ENCODE assay signal across 2 cellular contexts in the genomic region with DNA sequence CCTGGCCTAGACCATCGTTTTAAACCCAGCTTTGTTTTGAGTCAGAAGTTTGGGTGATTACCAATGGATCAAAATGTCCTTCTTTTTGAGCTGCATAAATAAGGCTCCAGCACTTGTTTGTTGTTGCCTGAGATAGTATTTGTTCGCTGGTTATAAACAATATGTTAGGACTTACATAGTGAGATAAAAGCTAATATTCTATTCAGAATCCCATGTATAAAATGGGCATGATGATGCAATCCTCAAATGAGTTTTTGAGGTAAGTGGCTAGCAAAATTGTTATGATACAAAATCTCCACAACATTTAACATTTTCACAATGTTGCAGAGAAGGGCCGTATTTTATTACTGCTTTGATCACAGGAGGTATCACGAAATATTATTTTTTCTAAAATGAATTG.
TF ChIP-seq lines count a peak whose summit lies in the region.

No MANE protein-coding gene starts in this region.

TF ChIP-seq in HepG2, 621 proteins besides CTCF, POLR2A, EP300 and RAD21:
- TF ChIP-seq, protein P1, sequence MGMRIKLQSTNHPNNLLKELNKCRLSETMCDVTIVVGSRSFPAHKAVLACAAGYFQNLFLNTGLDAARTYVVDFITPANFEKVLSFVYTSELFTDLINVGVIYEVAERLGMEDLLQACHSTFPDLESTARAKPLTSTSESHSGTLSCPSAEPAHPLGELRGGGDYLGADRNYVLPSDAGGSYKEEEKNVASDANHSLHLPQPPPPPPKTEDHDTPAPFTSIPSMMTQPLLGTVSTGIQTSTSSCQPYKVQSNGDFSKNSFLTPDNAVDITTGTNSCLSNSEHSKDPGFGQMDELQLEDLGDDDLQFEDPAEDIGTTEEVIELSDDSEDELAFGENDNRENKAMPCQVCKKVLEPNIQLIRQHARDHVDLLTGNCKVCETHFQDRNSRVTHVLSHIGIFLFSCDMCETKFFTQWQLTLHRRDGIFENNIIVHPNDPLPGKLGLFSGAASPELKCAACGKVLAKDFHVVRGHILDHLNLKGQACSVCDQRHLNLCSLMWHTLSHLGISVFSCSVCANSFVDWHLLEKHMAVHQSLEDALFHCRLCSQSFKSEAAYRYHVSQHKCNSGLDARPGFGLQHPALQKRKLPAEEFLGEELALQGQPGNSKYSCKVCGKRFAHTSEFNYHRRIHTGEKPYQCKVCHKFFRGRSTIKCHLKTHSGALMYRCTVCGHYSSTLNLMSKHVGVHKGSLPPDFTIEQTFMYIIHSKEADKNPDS (CRISPR knock-in tag; IDR thresholded peaks at IDR 0.05): no peak
- TF ChIP-seq ATF7 (IDR thresholded peaks at IDR 0.05) (peak; percentile 31; the same call in 1 of the 2 replicates), ATF7 (CRISPR knock-in tag; IDR thresholded peaks at IDR 0.05) (no peak), CEBPB (IDR thresholded peaks at IDR 0.05; ENCODE audit: borderline replicate concordance, low read depth, low read length) (peak; percentile 40; the same call in 1 of the 2 replicates), ZNF235 (CRISPR knock-in tag; IDR thresholded peaks at IDR 0.05; ENCODE audit: borderline replicate concordance) (no peak), ZNF234 (CRISPR knock-in tag; conservative IDR thresholded peaks at IDR 0.05) (no peak), HOXA5 (CRISPR knock-in tag; IDR thresholded peaks at IDR 0.05) (no peak)
- TF ChIP-seq, protein P2, sequence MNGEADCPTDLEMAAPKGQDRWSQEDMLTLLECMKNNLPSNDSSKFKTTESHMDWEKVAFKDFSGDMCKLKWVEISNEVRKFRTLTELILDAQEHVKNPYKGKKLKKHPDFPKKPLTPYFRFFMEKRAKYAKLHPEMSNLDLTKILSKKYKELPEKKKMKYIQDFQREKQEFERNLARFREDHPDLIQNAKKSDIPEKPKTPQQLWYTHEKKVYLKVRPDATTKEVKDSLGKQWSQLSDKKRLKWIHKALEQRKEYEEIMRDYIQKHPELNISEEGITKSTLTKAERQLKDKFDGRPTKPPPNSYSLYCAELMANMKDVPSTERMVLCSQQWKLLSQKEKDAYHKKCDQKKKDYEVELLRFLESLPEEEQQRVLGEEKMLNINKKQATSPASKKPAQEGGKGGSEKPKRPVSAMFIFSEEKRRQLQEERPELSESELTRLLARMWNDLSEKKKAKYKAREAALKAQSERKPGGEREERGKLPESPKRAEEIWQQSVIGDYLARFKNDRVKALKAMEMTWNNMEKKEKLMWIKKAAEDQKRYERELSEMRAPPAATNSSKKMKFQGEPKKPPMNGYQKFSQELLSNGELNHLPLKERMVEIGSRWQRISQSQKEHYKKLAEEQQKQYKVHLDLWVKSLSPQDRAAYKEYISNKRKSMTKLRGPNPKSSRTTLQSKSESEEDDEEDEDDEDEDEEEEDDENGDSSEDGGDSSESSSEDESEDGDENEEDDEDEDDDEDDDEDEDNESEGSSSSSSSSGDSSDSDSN (CRISPR knock-in tag; IDR thresholded peaks at IDR 0.05): no peak
- TF ChIP-seq, protein P3, sequence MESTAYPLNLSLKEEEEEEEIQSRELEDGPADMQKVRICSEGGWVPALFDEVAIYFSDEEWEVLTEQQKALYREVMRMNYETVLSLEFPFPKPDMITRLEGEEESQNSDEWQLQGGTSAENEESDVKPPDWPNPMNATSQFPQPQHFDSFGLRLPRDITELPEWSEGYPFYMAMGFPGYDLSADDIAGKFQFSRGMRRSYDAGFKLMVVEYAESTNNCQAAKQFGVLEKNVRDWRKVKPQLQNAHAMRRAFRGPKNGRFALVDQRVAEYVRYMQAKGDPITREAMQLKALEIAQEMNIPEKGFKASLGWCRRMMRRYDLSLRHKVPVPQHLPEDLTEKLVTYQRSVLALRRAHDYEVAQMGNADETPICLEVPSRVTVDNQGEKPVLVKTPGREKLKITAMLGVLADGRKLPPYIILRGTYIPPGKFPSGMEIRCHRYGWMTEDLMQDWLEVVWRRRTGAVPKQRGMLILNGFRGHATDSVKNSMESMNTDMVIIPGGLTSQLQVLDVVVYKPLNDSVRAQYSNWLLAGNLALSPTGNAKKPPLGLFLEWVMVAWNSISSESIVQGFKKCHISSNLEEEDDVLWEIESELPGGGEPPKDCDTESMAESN (CRISPR knock-in tag; conservative IDR thresholded peaks at IDR 0.05): no peak

TF ChIP-seq in K562, 482 proteins besides CTCF, POLR2A, EP300 and RAD21:
- TF ChIP-seq CEBPB (tag; IDR thresholded peaks at IDR 0.05) (peak; percentile 69), CEBPG (CRISPR knock-in tag; IDR thresholded peaks at IDR 0.05) (no peak), CEBPG (tag; conservative IDR thresholded peaks at IDR 0.05 in 1 of 2, IDR thresholded peaks at IDR 0.05 in 1 of 2) (peak; percentile 39 to 75; a peak in 3 of 4 replicates)
- TF ChIP-seq, protein P4, sequence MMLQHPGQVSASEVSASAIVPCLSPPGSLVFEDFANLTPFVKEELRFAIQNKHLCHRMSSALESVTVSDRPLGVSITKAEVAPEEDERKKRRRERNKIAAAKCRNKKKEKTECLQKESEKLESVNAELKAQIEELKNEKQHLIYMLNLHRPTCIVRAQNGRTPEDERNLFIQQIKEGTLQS (IDR thresholded peaks at IDR 0.05): peak; percentile 80
- TF ChIP-seq, protein P4 (CRISPR knock-in tag; conservative IDR thresholded peaks at IDR 0.05): no peak
- TF ChIP-seq, protein P5, sequence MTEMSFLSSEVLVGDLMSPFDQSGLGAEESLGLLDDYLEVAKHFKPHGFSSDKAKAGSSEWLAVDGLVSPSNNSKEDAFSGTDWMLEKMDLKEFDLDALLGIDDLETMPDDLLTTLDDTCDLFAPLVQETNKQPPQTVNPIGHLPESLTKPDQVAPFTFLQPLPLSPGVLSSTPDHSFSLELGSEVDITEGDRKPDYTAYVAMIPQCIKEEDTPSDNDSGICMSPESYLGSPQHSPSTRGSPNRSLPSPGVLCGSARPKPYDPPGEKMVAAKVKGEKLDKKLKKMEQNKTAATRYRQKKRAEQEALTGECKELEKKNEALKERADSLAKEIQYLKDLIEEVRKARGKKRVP (CRISPR knock-in tag; IDR thresholded peaks at IDR 0.05): no peak
